In the genomic region with DNA sequence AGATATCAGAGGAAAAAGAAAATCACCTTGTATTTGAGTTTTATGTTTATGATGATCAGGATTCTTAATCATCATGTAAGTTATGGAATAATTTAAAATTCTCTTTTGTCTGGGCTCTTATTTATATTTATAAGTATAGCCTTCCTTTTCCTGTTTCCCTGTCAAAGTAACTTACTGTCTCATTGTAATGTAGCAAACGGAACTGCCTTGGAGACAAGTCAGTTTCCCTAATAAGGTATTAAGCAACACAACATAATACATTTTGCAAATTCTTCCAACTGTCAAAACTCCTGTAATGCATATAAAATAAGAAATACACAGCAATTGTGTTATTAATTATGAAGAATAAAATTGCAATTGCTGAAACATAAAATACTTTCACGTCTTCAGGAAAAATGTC, we compare ENCODE assay signal across 6 cellular contexts.
"Had no signal": no experiment of that assay in that cellular context is flagged by ENCODE, and none has a peak within 500 bp of the region (broad histone marks: within the 10 kb centered on the region; RNA-seq: fewer than 3 reads in every experiment).

No MANE protein-coding gene starts in this region.

- H3K4me3 Mint-ChIP-seq: GM23338, H9 had no signal

- H3K27ac Mint-ChIP-seq: GM23338 had no signal

- DNase-seq: H9, HCEC 1CT, IMR-90, KG1 had no signal

- ATAC-seq: GM23338, K562 had no signal

- H3K9me3 Mint-ChIP-seq: GM23338, H9 had no signal

- H3K4me3 ChIP-seq: GM23338, K562 had no signal
